ENCODE assay signal across 9 cellular contexts in the genomic region with DNA sequence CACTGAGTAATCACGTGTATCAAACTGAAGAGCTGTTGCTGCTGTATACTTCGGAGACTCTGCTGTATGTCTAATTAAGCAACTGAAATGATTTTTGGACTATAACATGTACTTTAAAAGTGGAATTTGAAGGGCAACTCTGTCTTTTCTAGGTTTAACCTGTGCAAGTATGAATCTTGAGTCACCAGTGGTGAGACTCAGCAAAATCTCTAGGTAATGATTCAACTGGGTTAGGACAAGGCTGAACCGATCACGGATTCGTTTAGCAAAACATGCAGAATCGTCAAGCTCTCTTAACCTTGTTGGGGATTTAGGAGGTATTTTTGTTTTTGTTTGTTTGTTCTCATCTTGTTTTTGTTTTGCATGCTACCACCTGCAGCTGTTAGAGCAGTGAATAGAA.
"Had no signal": no experiment of that assay in that cellular context is flagged by ENCODE, and none has a peak within 500 bp of the region (broad histone marks: within the 10 kb centered on the region; RNA-seq: fewer than 3 reads in every experiment).

No MANE protein-coding gene starts in this region.

- H3K4me3 ChIP-seq: GM23248, K562 had no signal

- FAIRE-seq: H1, H54, K562 had no signal

- H3K27ac ChIP-seq: GM23248, HL-60 had no signal

- ATAC-seq: K562 had no signal

- DNase-seq: GM23248, H9, HCEC 1CT, IMR-90, KG1 had no signal
